Comparison of ENCODE assay signal across 11 cellular contexts in genomic region chr2:46134531-46135229, GRCh38.
DNase-seq lines count a peak whose midpoint lies in the region; TF ChIP-seq lines count a peak whose summit lies in the region.
"Had no signal": no experiment of that assay in that cellular context is flagged by ENCODE, and none has a peak within 500 bp of the region (broad histone marks: within the 10 kb centered on the region; RNA-seq: fewer than 3 reads in every experiment).

No MANE protein-coding gene starts in this region.

- H3K4ac ChIP-seq in trophoblast cell (ENCODE audit: low read depth, low read length), result peak overlapping the region; percentile 10

- H3K9ac ChIP-seq in SK-N-SH, result no peak overlapping the region
- no peak overlapping the region for H3K9ac ChIP-seq in trophoblast cell (ENCODE audit: low read length)

- WGBS in SK-N-SH (ENCODE audit: low lambda C conversion rate), result 88% methylated on average over 8 of the region's 8 CpGs
- WGBS in trophoblast cell (ENCODE audit: extremely low coverage, insufficient coverage, insufficient read length), result no CpG with 5 or more reads among the region's 8 CpGs

- no peaks in the 10 kb centered on the region for H4K20me1 ChIP-seq in SK-N-SH (ENCODE audit: insufficient read depth)

- POLR2A ChIA-PET in SK-N-SH (lab: Yijun Ruan, JAX), result no interaction called here

- H2AFZ ChIP-seq in SK-N-SH (ENCODE audit: low read depth) (no peak overlapping the region), trophoblast cell (ENCODE audit: insufficient read depth, low read length, poor library complexity) (no peak overlapping the region)

- peak overlapping the region; percentile 99 for H2BK120ac ChIP-seq in trophoblast cell (ENCODE audit: insufficient read depth, low read length, poor library complexity)

- no peak overlapping the region for H4K12ac ChIP-seq in trophoblast cell (ENCODE audit: low read depth, low read length)

- H3K27me3 ChIP-seq in SK-N-SH (ENCODE audit: insufficient read depth) (no peaks in the 10 kb centered on the region), trophoblast cell (ENCODE audit: insufficient read depth, low read length) (no peaks in the 10 kb centered on the region)

- H3K79me1 ChIP-seq in trophoblast cell (ENCODE audit: low read length), result peaks cover 24% of the 10 kb centered on the region

- H4K91ac ChIP-seq in trophoblast cell (ENCODE audit: low read depth, low read length), result peak overlapping the region; percentile 99

- H3K23ac ChIP-seq in trophoblast cell (ENCODE audit: low read length), result no peak overlapping the region

- H3K9me2 ChIP-seq in SK-N-SH, result no peaks in the 10 kb centered on the region

- peak overlapping the region; percentile 95 for H3K18ac ChIP-seq in trophoblast cell (ENCODE audit: low read length)

- peak overlapping the region; percentile 92 for H3K14ac ChIP-seq in trophoblast cell (ENCODE audit: low read length)

- CTCF ChIA-PET in SK-N-SH (lab: Yijun Ruan, JAX), result no interaction called here

- peak overlapping the region; percentile 13; the same call in 1 of the 2 replicates for H3K4me2 ChIP-seq in SK-N-SH
- H3K4me2 ChIP-seq in trophoblast cell (ENCODE audit: low read length), result no peak overlapping the region

- TF ChIP-seq CTCF in SK-N-SH (IDR thresholded peaks at IDR 0.05) (no peak), fibroblast of villous mesenchyme (IDR thresholded peaks at IDR 0.05; ENCODE audit: insufficient read depth, low read depth, low read length) (no peak)

- DNase-seq in COR-L47 (lab: John Stamatoyannopoulos, UW) (peak; percentile 8), SK-N-SH (no peak), fibroblast of villous mesenchyme (ENCODE audit: low read depth) (peak; percentile 81), trophoblast cell (peak; percentile 91 to 92), Kasumi-1 (lab: John Stamatoyannopoulos, UW) (no peak), RPMI8226 (no peak), hypothalamus (lab: John Stamatoyannopoulos, UW) (no peak)
- DNase-seq in activated T-cell treated with anti-CD3 and anti-CD28 coated beads, Interleukin-2, amount 50 U/mL, for 1 hour, result no peak
- DNase-seq: activated CD4-positive, alpha-beta T cell treated with anti-CD3 and anti-CD28 coated beads, Interleukin-2, amount 10 ng/mL, durations not matched to agents 7 days and 5 days; CD8-positive, alpha-beta memory T cell; NCI-H1048 had no signal

- H3K27ac ChIP-seq in SK-N-SH (ENCODE audit: low read depth in 2 of 2, low read length in 1 of 2) (peak overlapping the region; percentile 47 to 59; a peak in 3 of 4 replicates), trophoblast cell (ENCODE audit: low read depth, low read length) (peak overlapping the region; percentile 81)

- no peaks in the 10 kb centered on the region for H3K9me3 ChIP-seq in SK-N-SH
- peaks cover 1% of the 10 kb centered on the region for H3K9me3 ChIP-seq in trophoblast cell (ENCODE audit: insufficient read depth, low read depth, low read length)

- H3K36me3 ChIP-seq in SK-N-SH (replicated peaks in 1 of 2; ENCODE audit: control insufficient read depth in 1 of 2, insufficient read depth in 2 of 2, low read length in 1 of 2), result peaks cover 0 to 5% of the 10 kb centered on the region in 2 experiments
- H3K36me3 ChIP-seq in trophoblast cell (ENCODE audit: control insufficient read depth in 1 of 2, insufficient read depth in 2 of 2, low read length in 2 of 2), result no peaks in the 10 kb centered on the region

- TF ChIP-seq RAD21 in SK-N-SH (IDR thresholded peaks at IDR 0.05; ENCODE audit: low read length), result no peak

- peak overlapping the region; percentile 80 for H4K8ac ChIP-seq in trophoblast cell (ENCODE audit: low read depth, low read length)

- H2BK12ac ChIP-seq in trophoblast cell (ENCODE audit: low read length), result peak overlapping the region; percentile 99

- H3K4me1 ChIP-seq in SK-N-SH (ENCODE audit: control insufficient read depth in 1 of 2, insufficient read depth in 2 of 2, low read depth in 1 of 2, low read length in 1 of 2) (peaks cover 18 to 20% of the 10 kb centered on the region in 2 experiments; a peak in 3 of 4 replicates), trophoblast cell (ENCODE audit: control insufficient read depth in 1 of 2, insufficient read depth in 2 of 2, low read length in 2 of 2) (peaks cover 10 to 20% of the 10 kb centered on the region in 2 experiments)

- H2AK5ac ChIP-seq in trophoblast cell (ENCODE audit: low read length), result peak overlapping the region; percentile 99

- peak overlapping the region; percentile 97 for H2BK5ac ChIP-seq in trophoblast cell (ENCODE audit: low read depth, low read length, poor library complexity)

- H3K4me3 ChIP-seq in SK-N-SH (ENCODE audit: low read depth in 2 of 2, low read length in 1 of 2) (no peak overlapping the region), fibroblast of villous mesenchyme (ENCODE audit: low read depth, low read length) (no peak overlapping the region), trophoblast cell (ENCODE audit: low read depth, low read length) (no peak overlapping the region)

- TF ChIP-seq EP300 in SK-N-SH (IDR thresholded peaks at IDR 0.05; ENCODE audit: borderline replicate concordance in 1 of 2, low read depth in 1 of 2, low read length in 1 of 2), result no peak

- H3K79me2 ChIP-seq in SK-N-SH (ENCODE audit: insufficient read depth) (no peaks in the 10 kb centered on the region), trophoblast cell (ENCODE audit: control insufficient read depth, insufficient read depth, low read length, poor library complexity) (peaks cover 4% of the 10 kb centered on the region)

- peaks cover 6% of the 10 kb centered on the region for H3F3A ChIP-seq in SK-N-SH (replicated peaks; ENCODE audit: insufficient read depth)

TF ChIP-seq in SK-N-SH, 30 proteins besides CTCF, POLR2A, EP300 and RAD21:
- TF ChIP-seq CHD2 (IDR thresholded peaks at IDR 0.05; ENCODE audit: low read length, partially characterized antibody), result no peak
- no peak for TF ChIP-seq USF2 (IDR thresholded peaks at IDR 0.05; ENCODE audit: borderline replicate concordance, low read depth, low read length)
- TF ChIP-seq YY1 (IDR thresholded peaks at IDR 0.05; ENCODE audit: low read depth), result no peak
- TF ChIP-seq NFIC (IDR thresholded peaks at IDR 0.05; ENCODE audit: borderline replicate concordance), result peak; percentile 13; the same call in 1 of the 2 replicates
- TF ChIP-seq TEAD4 (IDR thresholded peaks at IDR 0.05; ENCODE audit: borderline replicate concordance, insufficient read depth), result no peak
- TF ChIP-seq GABPA (IDR thresholded peaks at IDR 0.05; ENCODE audit: low read depth), result no peak
- no peak for TF ChIP-seq FOXM1 (IDR thresholded peaks at IDR 0.05; ENCODE audit: low read depth)
- no peak for TF ChIP-seq RFX5 (IDR thresholded peaks at IDR 0.05; ENCODE audit: low read length)
- TF ChIP-seq GATA2 (CRISPR knock-in tag; IDR thresholded peaks at IDR 0.05), result peak; percentile 48; the same call in 1 of the 2 replicates

Comparison
In these comparisons a context has a peak if more than half of its experiments do, and no peak if none do; other contexts are left out.
1. DNase-seq: peak in COR-L47 (single experiment), fibroblast of villous mesenchyme (single experiment) and trophoblast cell (2 of 2); none in SK-N-SH (single experiment), Kasumi-1 (0 of 2), activated T-cell treated with anti-CD3 and anti-CD28 coated beads, Interleukin-2, amount 50 U/mL, for 1 hour (single experiment), RPMI8226 (single experiment) and hypothalamus (0 of 51).